Comparison of ENCODE assay signal across 1 cellular context in genomic region chr3:171258316-171258715, GRCh38.
TF ChIP-seq lines count a peak whose summit lies in the region.

No MANE protein-coding gene starts in this region.

TF ChIP-seq in GM23338, 12 proteins besides CTCF, POLR2A, EP300 and RAD21 (continued from another document):
- TF ChIP-seq, protein P1, sequence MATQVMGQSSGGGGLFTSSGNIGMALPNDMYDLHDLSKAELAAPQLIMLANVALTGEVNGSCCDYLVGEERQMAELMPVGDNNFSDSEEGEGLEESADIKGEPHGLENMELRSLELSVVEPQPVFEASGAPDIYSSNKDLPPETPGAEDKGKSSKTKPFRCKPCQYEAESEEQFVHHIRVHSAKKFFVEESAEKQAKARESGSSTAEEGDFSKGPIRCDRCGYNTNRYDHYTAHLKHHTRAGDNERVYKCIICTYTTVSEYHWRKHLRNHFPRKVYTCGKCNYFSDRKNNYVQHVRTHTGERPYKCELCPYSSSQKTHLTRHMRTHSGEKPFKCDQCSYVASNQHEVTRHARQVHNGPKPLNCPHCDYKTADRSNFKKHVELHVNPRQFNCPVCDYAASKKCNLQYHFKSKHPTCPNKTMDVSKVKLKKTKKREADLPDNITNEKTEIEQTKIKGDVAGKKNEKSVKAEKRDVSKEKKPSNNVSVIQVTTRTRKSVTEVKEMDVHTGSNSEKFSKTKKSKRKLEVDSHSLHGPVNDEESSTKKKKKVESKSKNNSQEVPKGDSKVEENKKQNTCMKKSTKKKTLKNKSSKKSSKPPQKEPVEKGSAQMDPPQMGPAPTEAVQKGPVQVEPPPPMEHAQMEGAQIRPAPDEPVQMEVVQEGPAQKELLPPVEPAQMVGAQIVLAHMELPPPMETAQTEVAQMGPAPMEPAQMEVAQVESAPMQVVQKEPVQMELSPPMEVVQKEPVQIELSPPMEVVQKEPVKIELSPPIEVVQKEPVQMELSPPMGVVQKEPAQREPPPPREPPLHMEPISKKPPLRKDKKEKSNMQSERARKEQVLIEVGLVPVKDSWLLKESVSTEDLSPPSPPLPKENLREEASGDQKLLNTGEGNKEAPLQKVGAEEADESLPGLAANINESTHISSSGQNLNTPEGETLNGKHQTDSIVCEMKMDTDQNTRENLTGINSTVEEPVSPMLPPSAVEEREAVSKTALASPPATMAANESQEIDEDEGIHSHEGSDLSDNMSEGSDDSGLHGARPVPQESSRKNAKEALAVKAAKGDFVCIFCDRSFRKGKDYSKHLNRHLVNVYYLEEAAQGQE (IDR thresholded peaks at IDR 0.05; ENCODE audit: unreplicated experiment), result no peak
- TF ChIP-seq ZNF331 (CRISPR knock-in tag; IDR thresholded peaks at IDR 0.05; ENCODE audit: low read depth) (no peak), JUNB (IDR thresholded peaks at IDR 0.05; ENCODE audit: unreplicated experiment) (no peak), EZH2phosphoT487 (IDR thresholded peaks at IDR 0.05; ENCODE audit: unreplicated experiment) (no peak)
